ENCODE assay signal across 9 cellular contexts in genomic region chr21:36141513-36141925, GRCh38. TPM values are rescaled to one million over a fixed set of nuclear protein-coding genes. Genes with fewer than 3 reads are reported as not detected.
DNase-seq lines count a peak whose midpoint lies in the region; ATAC-seq, FAIRE-seq and TF ChIP-seq lines count a peak whose summit lies in the region.
"Had no signal": no experiment of that assay in that cellular context is flagged by ENCODE, and none has a peak within 500 bp of the region (broad histone marks: within the 10 kb centered on the region; RNA-seq: fewer than 3 reads in every experiment).

No MANE protein-coding gene starts in this region.

- CTCF ChIA-PET in H1 (lab: Charles Lee; ENCODE audit: partially characterized antibody) = interaction anchor here (0.6 to 7.1 kb wide), 25 partner anchors 9 to 1631 kb away, joined by 3 to 68 read pairs (median 4); no protein-coding TSS in a partner anchor

- no peak overlapping the region for H3K9ac ChIP-seq in NT2/D1 (ENCODE audit: insufficient read length, low read depth)
- no peak overlapping the region for H3K9ac ChIP-seq in H1 (replicated peaks in 1 of 4; ENCODE audit: extremely low read depth in 1 of 4, low read depth in 3 of 4, low read length in 3 of 4)

- 25% methylated on average over 6 of the region's 6 CpGs; no CpG with 5 or more reads in 1 of the 2 experiments for WGBS in H1 (ENCODE audit: extremely low coverage in 1 of 2, insufficient coverage in 1 of 2, insufficient read length in 1 of 2, insufficient replicate concordance in 2 of 2, low coverage in 1 of 2, low lambda C conversion rate in 2 of 2, missing lambda C conversion rate in 1 of 2), 2 experiments

- no peaks in the 10 kb centered on the region for H4K20me1 ChIP-seq in H1 (replicated peaks in 1 of 2; ENCODE audit: control insufficient read depth in 1 of 2, insufficient read depth in 2 of 2, low read length in 2 of 2)

- H3K36me3 ChIP-seq in NT2/D1 (ENCODE audit: insufficient read depth, insufficient read length, low read length) (no peaks in the 10 kb centered on the region), H1 (ENCODE audit: control insufficient read depth in 2 of 4, insufficient read depth in 4 of 4, low read length in 3 of 4) (no peaks in the 10 kb centered on the region)

- H4K5ac ChIP-seq in H1 (ENCODE audit: insufficient read length, low read depth, low read length) = no peak overlapping the region

- H3K79me1 ChIP-seq in H1 (ENCODE audit: low read depth, low read length) = no peaks in the 10 kb centered on the region

- H3K4ac ChIP-seq in H1 (replicated peaks; ENCODE audit: insufficient read length, low read depth, low read length) = no peak overlapping the region

- no peak overlapping the region for H2BK15ac ChIP-seq in H1 (ENCODE audit: low read length)

- no peak overlapping the region for H3K27ac ChIP-seq in H1 (ENCODE audit: low read depth, low read length)
- H3K27ac ChIP-seq: SK-N-MC had no signal

- POLR2A ChIA-PET in H1 (lab: Charles Lee; ENCODE audit: partially characterized antibody) = no interaction called here

- H3K14ac ChIP-seq in H1 (ENCODE audit: insufficient read length) = no peak overlapping the region

- H3K56ac ChIP-seq in H1 (replicated peaks; ENCODE audit: insufficient read length, low read depth, low read length) = no peak overlapping the region

- no peak overlapping the region for H3K23ac ChIP-seq in H1 (ENCODE audit: insufficient read length)

- H3K4me3 Mint-ChIP-seq in IgD-negative memory B cell = peak overlapping the region in 2 of 4 donors; percentile 7 to 47

- H3K4me1 ChIP-seq in NT2/D1 (ENCODE audit: insufficient read depth, insufficient read length) (peaks cover 2% of the 10 kb centered on the region), H1 (replicated peaks in 1 of 4; ENCODE audit: control insufficient read depth in 3 of 4, insufficient read depth in 4 of 4, low read length in 3 of 4) (peaks cover 0 to 6% (median under 1%) of the 10 kb centered on the region in 4 experiments; a peak in 3 of 7 replicates)

- H2BK120ac ChIP-seq in H1 (replicated peaks; ENCODE audit: low read depth, low read length) = no peak overlapping the region

- H4K8ac ChIP-seq in H1 (ENCODE audit: extremely low read depth, insufficient read depth, low read length) = no peak overlapping the region

- H3K23me2 ChIP-seq in H1 (ENCODE audit: low read depth, low read length) = no peaks in the 10 kb centered on the region

- no peak for TF ChIP-seq POLR2A in H1 (IDR thresholded peaks at IDR 0.05; ENCODE audit: control extremely low read depth in 1 of 2, low read depth in 2 of 2, low read length in 2 of 2)

- no peak overlapping the region for H4K91ac ChIP-seq in H1 (replicated peaks; ENCODE audit: insufficient read length, low read length)

- H3K27me3 Mint-ChIP-seq in IgD-negative memory B cell = no peaks in the 10 kb centered on the region

- no peaks in the 10 kb centered on the region for H3K9me3 ChIP-seq in NT2/D1 (ENCODE audit: insufficient read depth, low read length)
- H3K9me3 ChIP-seq in H1 (ENCODE audit: insufficient read depth in 2 of 2, low read depth in 1 of 2, low read length in 1 of 2) = no peaks in the 10 kb centered on the region

- DNase-seq in CMK (ENCODE audit: low read depth) = peak; percentile 86
- peak; percentile 89 for DNase-seq in NT2/D1 (ENCODE audit: low read depth, low spot score)
- DNase-seq in activated CD8-positive, alpha-beta memory T cell treated with anti-CD3 and anti-CD28 coated beads for 48 hours (ENCODE audit: low read depth in 2 of 3, low spot score in 2 of 3) = peak in 2 of 3 experiments; percentile 33 to 70
- peak; percentile 70 to 83 for DNase-seq in H1 (ENCODE audit: low read depth in 1 of 2, low spot score in 2 of 2)
- DNase-seq in midbrain (lab: John Stamatoyannopoulos, UW) = peak; percentile 87
- peak; percentile 87 for DNase-seq in stimulated activated CD8-positive, alpha-beta memory T cell treated with anti-CD3 and anti-CD28 coated beads, Interleukin-4, amount 100 ng/mL, for 48 hours

- no peak overlapping the region for H2AFZ ChIP-seq in H1 (ENCODE audit: low read length)

- H2BK12ac ChIP-seq in H1 (ENCODE audit: low read depth, low read length) = no peak overlapping the region

- H3K4me3 ChIP-seq in NT2/D1 (ENCODE audit: insufficient read length, low read depth) (no peak overlapping the region), H1 (ENCODE audit: extremely low read depth in 1 of 4, insufficient read depth in 2 of 4, low read depth in 3 of 4, low read length in 4 of 4) (no peak overlapping the region)
- H3K4me3 ChIP-seq: SK-N-MC had no signal

- no peaks in the 10 kb centered on the region for H3K79me2 ChIP-seq in H1 (ENCODE audit: control insufficient read depth in 1 of 2, insufficient read depth in 2 of 2, low read length in 2 of 2)

- H3K27ac Mint-ChIP-seq in IgD-negative memory B cell = peak overlapping the region; percentile 0 to 77 (median 57)

- peaks cover 3% of the 10 kb centered on the region for H3K36me3 Mint-ChIP-seq in IgD-negative memory B cell

- no peak overlapping the region for H3K4me2 ChIP-seq in H1 (ENCODE audit: insufficient read depth in 1 of 2, low read depth in 2 of 2, low read length in 2 of 2)

- no peak overlapping the region for H2AK5ac ChIP-seq in H1 (ENCODE audit: low read depth, low read length)

- peak; percentile 43 to 96 (median 93) for TF ChIP-seq CTCF in H1 (IDR thresholded peaks at IDR 0.05; ENCODE audit: control extremely low read depth in 1 of 3, insufficient read depth in 1 of 3, low read depth in 1 of 3, low read length in 3 of 3)

- no peak overlapping the region for H2BK5ac ChIP-seq in H1 (ENCODE audit: low read depth, low read length)

- peak; percentile 95 for FAIRE-seq in H1 (lab: Jason Lieb, UNC)

- H3K9me3 Mint-ChIP-seq in IgD-negative memory B cell = no peaks in the 10 kb centered on the region

- H2BK20ac ChIP-seq in H1 (ENCODE audit: low read length) = no peak overlapping the region

- peaks cover 13 to 18% (median 15%) of the 10 kb centered on the region in 3 donors for H3K4me1 Mint-ChIP-seq in IgD-negative memory B cell

- no peak for TF ChIP-seq EP300 in H1 (IDR thresholded peaks at IDR 0.05; ENCODE audit: borderline replicate concordance in 1 of 2, low read depth in 2 of 2, low read length in 2 of 2)

- H3K18ac ChIP-seq in H1 (ENCODE audit: extremely low read depth, low read length) = no peak overlapping the region

- TF ChIP-seq RAD21 in H1 (IDR thresholded peaks at IDR 0.05 in 1 of 2, conservative IDR thresholded peaks at IDR 0.05 in 1 of 2; ENCODE audit: low read depth in 2 of 2, low read length in 2 of 2) = peak; percentile 94 to 98

- H3K27me3 ChIP-seq in NT2/D1 (ENCODE audit: insufficient read depth, insufficient read length) (peaks cover 6% of the 10 kb centered on the region), H1 (replicated peaks in 1 of 4; ENCODE audit: control insufficient read depth in 3 of 4, extremely low read depth in 1 of 4, insufficient read depth in 3 of 4, low read length in 3 of 4) (peaks cover 0 to 4% (median 2%) of the 10 kb centered on the region in 4 experiments; a peak in 4 of 7 replicates)

- peak; percentile 77 for ATAC-seq in GM21390 (IDR thresholded peaks at IDR 0.05; ENCODE audit: unreplicated experiment)

TF ChIP-seq in H1, 55 proteins besides CTCF, POLR2A, EP300 and RAD21:
- TF ChIP-seq CREB1 (IDR thresholded peaks at IDR 0.05) (peak; percentile 70), TCF12 (IDR thresholded peaks at IDR 0.05; ENCODE audit: low read depth, low read length) (peak; percentile 85), SIX5 (IDR thresholded peaks at IDR 0.05; ENCODE audit: low read depth, low read length) (no peak), MAX (IDR thresholded peaks at IDR 0.05) (peak; percentile 34; the same call in 1 of the 2 replicates)
TF ChIP-seq in H1: peak in this region for 3.

RNA-seq across cellular contexts. Expression of gene CBR3, which starts 6.6 kb away (rescaled TPM):
- polyA plus RNA-seq in IgD-negative memory B cell = 23.7 TPM
- 4.3 TPM in 2 replicates for total RNA-seq in H1 (2021; fragmentation: NEBNext Ultra II Directional; extraction: Animal tissue kit (Norgen Biotek cat#: 25700))
- polyA plus RNA-seq in H1 (2011; rRNA removed) = 1.2 and 1.5 TPM in 2 replicates
- 1.5 TPM for polyA plus RNA-seq in H1 (2011; cell fraction: cytosol; rRNA removed)
- 1.0 TPM for polyA plus RNA-seq in H1 (2011; cell fraction: nucleus; rRNA removed)
- polyA plus RNA-seq in H1 (2012, experiment 1 of 2) = 1.7 to 2.4 TPM (median 1.9 TPM) in 4 replicates
- 1.7 TPM for polyA plus RNA-seq in H1 (2012, experiment 2 of 2)
- 8.8 TPM for polyA plus RNA-seq in H1 (2013, experiment 1 of 2)
- 8.4 TPM for polyA plus RNA-seq in H1 (2013, experiment 2 of 2)
- 0.15 TPM in 1 of 2 replicates, not detected in the other for polyA minus RNA-seq in H1 (2011; rRNA and poly(A)+ RNA removed)
- polyA minus RNA-seq in H1 (2011; cell fraction: cytosol; rRNA and poly(A)+ RNA removed) = not detected
- polyA minus RNA-seq in H1 (2011; cell fraction: nucleus; rRNA and poly(A)+ RNA removed) = 0.70 TPM

RNA-seq across cellular contexts. Expression of gene DOP1B, which starts 15.1 kb away (rescaled TPM):
- 31.9 TPM for polyA plus RNA-seq in IgD-negative memory B cell
- 9.9 and 10.6 TPM in 2 replicates for total RNA-seq in H1 (2021; fragmentation: NEBNext Ultra II Directional; extraction: Animal tissue kit (Norgen Biotek cat#: 25700))
- 2.8 and 4.1 TPM in 2 replicates for polyA plus RNA-seq in H1 (2011; rRNA removed)
- 3.5 TPM for polyA plus RNA-seq in H1 (2011; cell fraction: cytosol; rRNA removed)
- polyA plus RNA-seq in H1 (2011; cell fraction: nucleus; rRNA removed) = 5.0 TPM
- polyA plus RNA-seq in H1 (2012, experiment 1 of 2) = 2.8 to 8.3 TPM (median 4.5 TPM) in 4 replicates
- 1.6 TPM for polyA plus RNA-seq in H1 (2012, experiment 2 of 2)
- 3.4 TPM for polyA plus RNA-seq in H1 (2013, experiment 1 of 2)
- 2.8 TPM for polyA plus RNA-seq in H1 (2013, experiment 2 of 2)
- 7.5 and 8.2 TPM in 2 replicates for polyA minus RNA-seq in H1 (2011; rRNA and poly(A)+ RNA removed)
- polyA minus RNA-seq in H1 (2011; cell fraction: cytosol; rRNA and poly(A)+ RNA removed) = 8.1 TPM
- polyA minus RNA-seq in H1 (2011; cell fraction: nucleus; rRNA and poly(A)+ RNA removed) = 6.9 TPM
